ENCODE assay signal across 26 cellular contexts in the genomic region with DNA sequence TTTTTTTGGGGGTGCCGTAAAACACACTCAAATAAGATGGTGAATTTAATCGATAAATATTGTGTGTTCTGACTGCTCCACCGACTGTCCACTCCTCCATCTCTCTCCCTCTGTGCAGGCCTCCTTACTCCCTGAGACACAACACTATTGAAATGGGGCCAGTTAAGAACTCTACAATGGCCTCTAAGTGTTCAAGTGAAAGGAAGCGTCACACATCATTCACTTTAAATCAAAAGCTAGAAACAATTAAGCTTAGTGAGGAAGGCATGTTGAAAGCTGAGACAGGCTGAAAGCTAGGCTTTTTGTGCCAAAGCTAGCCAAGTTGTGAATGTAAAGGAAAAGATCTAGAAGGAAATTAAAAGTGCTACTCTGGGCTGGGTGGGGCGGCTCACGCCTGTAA.
DNase-seq lines count a peak whose midpoint lies in the region; ATAC-seq lines count a peak whose summit lies in the region.
"Had no signal": no experiment of that assay in that cellular context is flagged by ENCODE, and none has a peak within 500 bp of the region (broad histone marks: within the 10 kb centered on the region; RNA-seq: fewer than 3 reads in every experiment).

No MANE protein-coding gene starts in this region.

- DNase-seq in DMS79 treated with DMSO at 0.1 percent for 48 hours (lab: John Stamatoyannopoulos, UW) (peak; percentile 83), NCI-H187 treated with DMSO at 0.1 percent for 48 hours (lab: John Stamatoyannopoulos, UW) (peak; percentile 70), SK-MEL-5 (ENCODE audit: low read depth, low spot score) (peak; percentile 46), left kidney (ENCODE audit: low read depth, low spot score) (peak; percentile 47)
- no peak for DNase-seq in stimulated activated naive CD4-positive, alpha-beta T cell treated with Interleukin-2 at 50 U/mL for 16 hours (lab: John Stamatoyannopoulos, UW)
- no peak for DNase-seq in activated T-cell treated with anti-CD3 and anti-CD28 coated beads, Interleukin-2, amount 50 U/mL, for 1 hour
- DNase-seq: AML-193; CD4-positive, alpha-beta T cell; COR-L47; DMS53; EL; GDM1; MM.1S; NCI-H1048; NCI-H1436 treated with DMSO at 0.1 percent for 48 hours; NCI-H2029; NCI-H2171 treated with DMSO at 0.1 percent for 48 hours; NCI-H446; NCI-H524 treated with DMSO at 0.1 percent for 48 hours; NCI-H82; NK-92 treated with Interleukin-12 subunit alpha and Interleukin-12 subunit beta, amount 100 ng/mL, for 24 hours; SJCRH30 had no signal

- no peak for ATAC-seq in HG03159 (IDR thresholded peaks at IDR 0.05; ENCODE audit: unreplicated experiment)
- ATAC-seq: A549, GM12878, Right ventricle myocardium inferior had no signal

- in situ Hi-C loops in SK-MEL-5 (cut with HindIII; ENCODE audit: low pct_unique_long_range_greater_than_20kb, low sequenced_read_pairs), result no loop called here

Comparison
In these comparisons a context has a peak if more than half of its experiments do, and no peak if none do; other contexts are left out.
1. DNase-seq: peak in DMS79 treated with DMSO at 0.1 percent for 48 hours (single experiment), NCI-H187 treated with DMSO at 0.1 percent for 48 hours (single experiment), SK-MEL-5 (single experiment) and left kidney (single experiment); none in stimulated activated naive CD4-positive, alpha-beta T cell treated with Interleukin-2 at 50 U/mL for 16 hours (single experiment) and activated T-cell treated with anti-CD3 and anti-CD28 coated beads, Interleukin-2, amount 50 U/mL, for 1 hour (single experiment).